ENCODE assay signal across 11 cellular contexts in the genomic region with DNA sequence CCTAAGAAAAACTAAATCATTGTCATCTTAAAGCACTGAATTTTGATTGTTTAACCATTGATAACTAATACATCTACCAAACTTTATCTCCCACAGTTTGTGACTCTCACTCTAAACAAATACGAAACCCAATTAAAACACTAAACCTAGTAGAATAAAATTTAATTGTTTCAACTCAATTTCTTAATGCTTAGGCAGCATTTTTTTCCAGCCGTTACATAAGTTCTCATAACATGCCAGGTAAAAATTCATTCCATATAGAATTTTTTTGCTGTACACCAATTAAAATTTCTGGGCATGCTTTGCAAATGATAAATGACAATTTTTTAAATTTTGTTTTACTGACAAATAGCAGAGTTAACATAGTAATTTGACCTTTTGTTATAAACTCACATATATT.
"Had no signal": no experiment of that assay in that cellular context is flagged by ENCODE, and none has a peak within 500 bp of the region (broad histone marks: within the 10 kb centered on the region; RNA-seq: fewer than 3 reads in every experiment).

No MANE protein-coding gene starts in this region.

- H3K9ac ChIP-seq: GM23248 had no signal

- FAIRE-seq: H1, H54 had no signal

- DNase-seq: GM23248, GOT3, H7, H9, HCEC 1CT, HFFc6 had no signal

- H3K9me3 ChIP-seq: HAP-1 had no signal

- H3K27ac ChIP-seq: GM23248 had no signal

- H3K4me3 ChIP-seq: GM23248, GM23338, HAP-1 had no signal

- ATAC-seq: GM23338, HCT116 had no signal

- H3K4me2 ChIP-seq: GM23338 had no signal

- H3K4me1 ChIP-seq: HAP-1 had no signal

- H2AFZ ChIP-seq: GM23248, GM23338 had no signal

- H3K36me3 ChIP-seq: HAP-1 had no signal
